ENCODE assay signal across 2 cellular contexts in genomic region chr3:43117257-43117656, GRCh38.
A peak's percentile ranks its signal among the peaks of the same experiment; 100 is the strongest.
TF ChIP-seq lines count a peak whose summit lies in the region.

No MANE protein-coding gene starts in this region.

TF ChIP-seq in K562, 482 proteins besides CTCF, POLR2A, EP300 and RAD21:
- TF ChIP-seq HMG20A (CRISPR knock-in tag; conservative IDR thresholded peaks at IDR 0.05) (no peak), GABPA (tag; conservative IDR thresholded peaks at IDR 0.05; ENCODE audit: low read depth) (peak; percentile 63), ZC3H8 (IDR thresholded peaks at IDR 0.05) (no peak)

TF ChIP-seq in H1, 55 proteins besides CTCF, POLR2A, EP300 and RAD21:
- TF ChIP-seq SRF (IDR thresholded peaks at IDR 0.05; ENCODE audit: low read depth, low read length) = no peak
- no peak for TF ChIP-seq TCF12 (IDR thresholded peaks at IDR 0.05; ENCODE audit: low read depth, low read length)
- no peak for TF ChIP-seq SIX5 (IDR thresholded peaks at IDR 0.05; ENCODE audit: low read depth, low read length)
- TF ChIP-seq TAF7 (optimal IDR thresholded peaks at IDR 0.05; ENCODE audit: borderline replicate concordance, low read depth, low read length) = no peak
- TF ChIP-seq ZNF274 (IDR thresholded peaks at IDR 0.05; ENCODE audit: borderline replicate concordance, extremely low read depth, low read length) = no peak
- no peak for TF ChIP-seq GTF2F1 (IDR thresholded peaks at IDR 0.05; ENCODE audit: borderline replicate concordance, low read depth, low read length)
- no peak for TF ChIP-seq HDAC6 (IDR thresholded peaks at IDR 0.05; ENCODE audit: low read depth, low read length)
